ENCODE assay signal across 25 cellular contexts in the genomic region with DNA sequence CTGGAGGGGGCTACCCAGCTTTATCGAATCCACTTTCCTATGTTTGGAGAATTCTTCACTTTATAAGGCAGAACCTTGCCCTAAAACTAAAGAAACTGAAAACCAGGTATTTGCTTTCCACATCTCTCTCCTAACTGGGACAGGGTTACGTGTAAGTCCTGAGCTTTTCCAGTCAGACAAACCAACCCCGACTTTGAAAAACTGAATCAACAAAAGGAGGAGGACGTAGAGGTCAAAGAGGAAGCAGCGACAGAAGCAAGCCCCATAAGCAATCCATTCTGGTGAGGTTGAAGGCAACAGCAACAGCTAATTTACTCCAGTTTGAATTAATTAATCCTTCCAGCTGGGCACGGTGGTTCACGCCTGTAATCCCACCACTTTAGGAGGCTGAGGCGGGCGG. TPM values are rescaled to one million over a fixed set of nuclear protein-coding genes. Genes with fewer than 3 reads are reported as not detected.
"Had no signal": no experiment of that assay in that cellular context is flagged by ENCODE, and none has a peak within 500 bp of the region (broad histone marks: within the 10 kb centered on the region; RNA-seq: fewer than 3 reads in every experiment).

No MANE protein-coding gene starts in this region.

- H3K4me3 ChIP-seq: breast epithelium, esophagus muscularis mucosa, hepatocyte, left ventricle myocardium inferior, transverse colon had no signal

- H3K27ac ChIP-seq: breast epithelium, esophagus muscularis mucosa, hepatocyte, left ventricle myocardium inferior, parathyroid adenoma, transverse colon, VCaP had no signal

- ATAC-seq: sciatic nerve; stimulated activated memory B cell treated with anti-CD40 and anti-IgM and Interleukin-4, amounts not matched to agents 10 μg/mL and 1 μg/mL and 100 μg/mL, for 72 hours; T-cell had no signal

- H3K36me3 ChIP-seq: breast epithelium, esophagus muscularis mucosa, left ventricle myocardium inferior, transverse colon had no signal

- H3K36me3 Mint-ChIP-seq: stimulated activated memory B cell treated with anti-CD40 and anti-IgM and Interleukin-4, amounts not matched to agents 10 μg/mL and 1 μg/mL and 100 μg/mL, for 72 hours had no signal

- H3K9me3 ChIP-seq: breast epithelium, esophagus muscularis mucosa, left ventricle myocardium inferior, transverse colon had no signal

- H3K4me2 ChIP-seq: hepatocyte had no signal

- H3K4me1 Mint-ChIP-seq: central memory CD8-positive, alpha-beta T cell; immature natural killer cell had no signal

- H3K9ac ChIP-seq: parathyroid adenoma had no signal

- H3K27me3 ChIP-seq: breast epithelium, esophagus muscularis mucosa, hepatocyte, transverse colon had no signal

- DNase-seq: activated CD4-positive, alpha-beta T cell treated with anti-CD3 and anti-CD28 coated beads for 1 hour; activated naive CD4-positive, alpha-beta T cell treated with Interleukin-2 at 50 U/mL for 16 hours; activated naive CD8-positive, alpha-beta T cell treated with anti-CD3 and anti-CD28 coated beads for 36 hours; activated T-cell treated with anti-CD3 and anti-CD28 coated beads, Interleukin-2, amount 50 U/mL, for 24 hours; effector memory CD4-positive, alpha-beta T cell; glutamatergic neuron; immature natural killer cell; kidney glomerular epithelial cell; left ventricle myocardium inferior; nephron progenitor cell; nucleus accumbens; small intestine; stimulated activated CD4-positive, alpha-beta T cell treated with anti-CD3 and anti-CD28 coated beads, Interleukin-2, amount 100 ng/mL, for 24 hours; T-cell; transverse colon had no signal

- H3K27ac Mint-ChIP-seq: activated naive CD8-positive, alpha-beta T cell treated with anti-CD3 and anti-CD28 coated beads for 36 hours; activated T-cell treated with anti-CD3 and anti-CD28 coated beads, Interleukin-2, amount 50 U/mL, for 24 hours; activated T-helper 2 cell treated with anti-CD3 and anti-CD28 coated beads, Interferon-gamma antibody, Interleukin-2, Interleukin-4, amounts not matched to agents 10 μg/mL and 5 μg/mL and 100 μg/mL, durations not matched to agents 14 hours and 24 hours and 36 hours; immature natural killer cell; nephron progenitor cell; stimulated activated memory B cell treated with anti-CD40 and anti-IgM and Interleukin-4, amounts not matched to agents 10 μg/mL and 1 μg/mL and 100 μg/mL, for 72 hours; T-cell; T-helper 2 cell treated with Interferon-gamma antibody and Interleukin-4, amounts not matched to agents 5 μg/mL and 100 μg/mL, for 36 hours had no signal

- H3K4me3 Mint-ChIP-seq: activated naive CD8-positive, alpha-beta T cell treated with anti-CD3 and anti-CD28 coated beads for 36 hours; activated T-cell treated with anti-CD3 and anti-CD28 coated beads, Interleukin-2, amount 50 U/mL, for 24 hours; central memory CD8-positive, alpha-beta T cell; immature natural killer cell; nephron progenitor cell; stimulated activated memory B cell treated with anti-CD40 and anti-IgM and Interleukin-4, amounts not matched to agents 10 μg/mL and 1 μg/mL and 100 μg/mL, for 72 hours; T-cell; T-helper 2 cell treated with Interferon-gamma antibody and Interleukin-4, amounts not matched to agents 5 μg/mL and 100 μg/mL, for 36 hours had no signal

- H3K4me1 ChIP-seq: breast epithelium had no signal

- H3K9me3 Mint-ChIP-seq: activated naive CD8-positive, alpha-beta T cell treated with anti-CD3 and anti-CD28 coated beads for 36 hours; activated T-cell treated with anti-CD3 and anti-CD28 coated beads, Interleukin-2, amount 50 U/mL, for 24 hours; activated T-helper 2 cell treated with anti-CD3 and anti-CD28 coated beads, Interferon-gamma antibody, Interleukin-2, Interleukin-4, amounts not matched to agents 10 μg/mL and 5 μg/mL and 100 μg/mL, durations not matched to agents 14 hours and 24 hours and 36 hours; central memory CD8-positive, alpha-beta T cell; T-cell; T-helper 2 cell treated with Interferon-gamma antibody and Interleukin-4, amounts not matched to agents 5 μg/mL and 100 μg/mL, for 36 hours had no signal

RNA-seq across cellular contexts. Expression of a gene that starts 47.2 kb away (rescaled TPM):
- polyA plus RNA-seq: immature natural killer cell had no signal
